Comparison of ENCODE assay signal across 33 cellular contexts in genomic region chr18:55743133-55743532, GRCh38.
"Had no signal": no experiment of that assay in that cellular context is flagged by ENCODE, and none has a peak within 500 bp of the region (broad histone marks: within the 10 kb centered on the region; RNA-seq: fewer than 3 reads in every experiment).

No MANE protein-coding gene starts in this region.

- H3K9me3 Mint-ChIP-seq: activated CD4-positive, alpha-beta T cell treated with anti-CD3 and anti-CD28 coated beads, Interleukin-2, amount 10 ng/mL, durations not matched to agents 24 days and 14 days; activated naive CD4-positive, alpha-beta T cell treated with anti-CD3 and anti-CD28 coated beads for 36 hours; activated naive CD4-positive, alpha-beta T cell treated with anti-CD3 and anti-CD28 coated beads, Interleukin-2, amount 50 U/mL, for 24 hours; activated naive CD8-positive, alpha-beta T cell treated with anti-CD3 and anti-CD28 coated beads for 36 hours; activated naive CD8-positive, alpha-beta T cell treated with anti-CD3 and anti-CD28 coated beads, Interleukin-2, amount 50 U/mL, for 24 hours; activated T-helper 1 cell treated with anti-CD3 and anti-CD28 coated beads, Interleukin-12 subunit alpha, Interleukin-12 subunit beta, Interleukin-2, Interleukin-4 antibody, amounts not matched to agents 30 ng/mL and 10 ng/mL and 1 ng/mL, durations not matched to agents 14 hours and 24 hours and 36 hours; activated T-helper 2 cell treated with anti-CD3 and anti-CD28 coated beads, Interferon-gamma antibody, Interleukin-2, Interleukin-4, amounts not matched to agents 10 μg/mL and 5 μg/mL and 100 μg/mL, durations not matched to agents 14 hours and 24 hours and 36 hours; endodermal cell had no signal

- ATAC-seq: activated CD4-positive, alpha-beta T cell treated with anti-CD3 and anti-CD28 coated beads for 36 hours; activated CD8-positive, alpha-beta memory T cell treated with anti-CD3 and anti-CD28 coated beads, Interleukin-2, amount 10 ng/mL, durations not matched to agents 7 days and 5 days; activated CD8-positive, alpha-beta T cell treated with anti-CD3 and anti-CD28 coated beads, Interleukin-2, amount 10 ng/mL, durations not matched to agents 7 days and 5 days; activated naive CD8-positive, alpha-beta T cell treated with anti-CD3 and anti-CD28 coated beads, Interleukin-2, amount 50 U/mL, for 24 hours; esophagus mucosa; gastroesophageal sphincter; heart right ventricle had no signal

- H3K36me3 Mint-ChIP-seq: activated CD4-positive, alpha-beta memory T cell treated with anti-CD3 and anti-CD28 coated beads for 36 hours; activated CD8-positive, alpha-beta memory T cell treated with anti-CD3 and anti-CD28 coated beads, Interleukin-2, amount 10 ng/mL, durations not matched to agents 7 days and 5 days; activated naive CD4-positive, alpha-beta T cell treated with anti-CD3 and anti-CD28 coated beads, Interleukin-2, amount 50 U/mL, for 24 hours; activated naive CD8-positive, alpha-beta T cell treated with anti-CD3 and anti-CD28 coated beads for 36 hours; brain had no signal

- H3K27ac Mint-ChIP-seq: activated CD4-positive, alpha-beta memory T cell treated with anti-CD3 and anti-CD28 coated beads for 36 hours; activated CD4-positive, alpha-beta T cell treated with anti-CD3 and anti-CD28 coated beads for 36 hours; activated CD4-positive, alpha-beta T cell treated with anti-CD3 and anti-CD28 coated beads, Interleukin-2, amount 10 ng/mL, durations not matched to agents 24 days and 14 days; activated CD8-positive, alpha-beta memory T cell treated with anti-CD3 and anti-CD28 coated beads, Interleukin-2, amount 10 ng/mL, durations not matched to agents 7 days and 5 days; activated CD8-positive, alpha-beta T cell treated with anti-CD3 and anti-CD28 coated beads, Interleukin-2, amount 10 ng/mL, durations not matched to agents 7 days and 5 days; activated naive CD4-positive, alpha-beta T cell treated with anti-CD3 and anti-CD28 coated beads for 36 hours; activated naive CD4-positive, alpha-beta T cell treated with anti-CD3 and anti-CD28 coated beads, Interleukin-2, amount 50 U/mL, for 24 hours; activated naive CD8-positive, alpha-beta T cell treated with anti-CD3 and anti-CD28 coated beads for 36 hours; activated naive CD8-positive, alpha-beta T cell treated with anti-CD3 and anti-CD28 coated beads, Interleukin-2, amount 50 U/mL, for 24 hours; activated T-helper 1 cell treated with anti-CD3 and anti-CD28 coated beads, Interleukin-12 subunit alpha, Interleukin-12 subunit beta, Interleukin-2, Interleukin-4 antibody, amounts not matched to agents 30 ng/mL and 10 ng/mL and 1 ng/mL, durations not matched to agents 14 hours and 24 hours and 36 hours; activated T-helper 2 cell treated with anti-CD3 and anti-CD28 coated beads, Interferon-gamma antibody, Interleukin-2, Interleukin-4, amounts not matched to agents 10 μg/mL and 5 μg/mL and 100 μg/mL, durations not matched to agents 14 hours and 24 hours and 36 hours; endodermal cell had no signal

- H3K9me3 ChIP-seq: adrenal gland, breast epithelium, colonic mucosa, gastroesophageal sphincter, heart right ventricle had no signal

- H3K4me3 ChIP-seq: adrenal gland, breast epithelium, cardiac muscle cell, colonic mucosa, gastroesophageal sphincter, heart right ventricle had no signal

- H3K4me1 ChIP-seq: adrenal gland, breast epithelium, colonic mucosa, gastroesophageal sphincter, heart right ventricle had no signal

- H3K36me3 ChIP-seq: adrenal gland, breast epithelium, cardiac muscle cell, colonic mucosa, gastroesophageal sphincter, heart right ventricle had no signal

- H3K27ac ChIP-seq: adrenal gland, breast epithelium, cardiac muscle cell, colonic mucosa, gastroesophageal sphincter, heart right ventricle had no signal

- H3K27me3 ChIP-seq: adrenal gland, breast epithelium, colonic mucosa, gastroesophageal sphincter had no signal

- DNase-seq: activated CD4-positive, alpha-beta memory T cell treated with anti-CD3 and anti-CD28 coated beads for 36 hours; activated CD4-positive, alpha-beta T cell treated with anti-CD3 and anti-CD28 coated beads for 36 hours; activated CD4-positive, alpha-beta T cell treated with anti-CD3 and anti-CD28 coated beads, Interleukin-2, amount 10 ng/mL, durations not matched to agents 24 days and 14 days; activated CD4-positive, CD25-positive, alpha-beta regulatory T cell; activated CD4-positive, CD25-positive, alpha-beta regulatory T cell treated with anti-CD3 and anti-CD28 coated beads, Interleukin-2, amount 50 U/mL, for 72 hours; activated CD8-positive, alpha-beta memory T cell treated with anti-CD3 and anti-CD28 coated beads, Interleukin-2, amount 10 ng/mL, durations not matched to agents 7 days and 5 days; activated CD8-positive, alpha-beta memory T cell treated with anti-CD3 and anti-CD28 coated beads, Interleukin-2, amount 50 U/mL, for 4 hours; activated CD8-positive, alpha-beta T cell treated with anti-CD3 and anti-CD28 coated beads, Interleukin-2, amount 10 ng/mL, durations not matched to agents 7 days and 5 days; activated effector memory CD4-positive, alpha-beta T cell treated with anti-CD3 and anti-CD28 coated beads, Interleukin-2, amount 50 U/mL, for 16 hours; activated naive CD4-positive, alpha-beta T cell treated with anti-CD3 and anti-CD28 coated beads for 36 hours; activated naive CD8-positive, alpha-beta T cell treated with anti-CD3 and anti-CD28 coated beads for 36 hours; activated naive CD8-positive, alpha-beta T cell treated with anti-CD3 and anti-CD28 coated beads, Interleukin-2, amount 50 U/mL, for 24 hours; activated T-cell treated with anti-CD3 and anti-CD28 coated beads, Interleukin-2, amount 50 U/mL, for 1 hour; activated T-cell treated with anti-CD3 and anti-CD28 coated beads, Interleukin-2, amount 50 U/mL, for 48 hours; adrenal gland; amygdala; aorta; central memory CD4-positive, alpha-beta T cell; cerebellar nuclear complex; colonic mucosa; effector CD8-positive, alpha-beta T cell; endodermal cell; foreskin melanocyte; heart right ventricle; T-helper 2 cell had no signal

- H3K27me3 Mint-ChIP-seq: activated CD4-positive, alpha-beta memory T cell treated with anti-CD3 and anti-CD28 coated beads for 36 hours; activated CD4-positive, alpha-beta T cell treated with anti-CD3 and anti-CD28 coated beads for 36 hours; activated CD4-positive, alpha-beta T cell treated with anti-CD3 and anti-CD28 coated beads, Interleukin-2, amount 10 ng/mL, durations not matched to agents 24 days and 14 days; activated CD8-positive, alpha-beta memory T cell treated with anti-CD3 and anti-CD28 coated beads, Interleukin-2, amount 10 ng/mL, durations not matched to agents 7 days and 5 days; activated naive CD4-positive, alpha-beta T cell treated with anti-CD3 and anti-CD28 coated beads, Interleukin-2, amount 50 U/mL, for 24 hours; activated naive CD8-positive, alpha-beta T cell treated with anti-CD3 and anti-CD28 coated beads for 36 hours; activated naive CD8-positive, alpha-beta T cell treated with anti-CD3 and anti-CD28 coated beads, Interleukin-2, amount 50 U/mL, for 24 hours had no signal

- H3K4me3 Mint-ChIP-seq: activated CD4-positive, alpha-beta memory T cell treated with anti-CD3 and anti-CD28 coated beads for 36 hours; activated CD4-positive, alpha-beta T cell treated with anti-CD3 and anti-CD28 coated beads for 36 hours; activated CD4-positive, alpha-beta T cell treated with anti-CD3 and anti-CD28 coated beads, Interleukin-2, amount 10 ng/mL, durations not matched to agents 24 days and 14 days; activated CD8-positive, alpha-beta memory T cell treated with anti-CD3 and anti-CD28 coated beads, Interleukin-2, amount 10 ng/mL, durations not matched to agents 7 days and 5 days; activated CD8-positive, alpha-beta T cell treated with anti-CD3 and anti-CD28 coated beads, Interleukin-2, amount 10 ng/mL, durations not matched to agents 7 days and 5 days; activated naive CD4-positive, alpha-beta T cell treated with anti-CD3 and anti-CD28 coated beads for 36 hours; activated naive CD4-positive, alpha-beta T cell treated with anti-CD3 and anti-CD28 coated beads, Interleukin-2, amount 50 U/mL, for 24 hours; activated naive CD8-positive, alpha-beta T cell treated with anti-CD3 and anti-CD28 coated beads for 36 hours; activated naive CD8-positive, alpha-beta T cell treated with anti-CD3 and anti-CD28 coated beads, Interleukin-2, amount 50 U/mL, for 24 hours; activated T-helper 1 cell treated with anti-CD3 and anti-CD28 coated beads, Interleukin-12 subunit alpha, Interleukin-12 subunit beta, Interleukin-2, Interleukin-4 antibody, amounts not matched to agents 30 ng/mL and 10 ng/mL and 1 ng/mL, durations not matched to agents 14 hours and 24 hours and 36 hours; brain; endodermal cell had no signal

- H3K4me1 Mint-ChIP-seq: activated CD4-positive, alpha-beta T cell treated with anti-CD3 and anti-CD28 coated beads for 36 hours; activated CD4-positive, alpha-beta T cell treated with anti-CD3 and anti-CD28 coated beads, Interleukin-2, amount 10 ng/mL, durations not matched to agents 24 days and 14 days; activated CD8-positive, alpha-beta memory T cell treated with anti-CD3 and anti-CD28 coated beads, Interleukin-2, amount 10 ng/mL, durations not matched to agents 7 days and 5 days; activated naive CD4-positive, alpha-beta T cell treated with anti-CD3 and anti-CD28 coated beads, Interleukin-2, amount 50 U/mL, for 24 hours; activated naive CD8-positive, alpha-beta T cell treated with anti-CD3 and anti-CD28 coated beads for 36 hours; activated naive CD8-positive, alpha-beta T cell treated with anti-CD3 and anti-CD28 coated beads, Interleukin-2, amount 50 U/mL, for 24 hours had no signal
